ENCODE assay signal across 29 cellular contexts in the genomic region with DNA sequence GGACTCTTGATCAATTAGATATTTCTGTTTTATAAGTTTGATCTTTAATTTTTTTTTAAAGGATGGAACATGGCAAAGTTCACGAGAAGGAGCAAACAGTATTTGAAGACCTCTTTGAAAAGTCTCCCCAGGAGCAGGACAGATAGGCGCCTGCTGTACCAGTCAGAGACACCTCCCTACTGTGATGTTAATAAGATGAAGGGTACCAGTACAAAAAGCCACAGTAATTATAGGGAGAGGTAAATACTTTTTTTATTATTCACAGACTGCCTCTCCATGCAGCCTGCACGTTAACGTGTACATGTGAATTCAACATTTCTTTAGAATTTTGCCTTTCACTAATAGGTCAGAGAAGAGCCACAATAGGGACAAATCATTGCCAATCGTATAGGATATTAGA.
"Had no signal": no experiment of that assay in that cellular context is flagged by ENCODE, and none has a peak within 500 bp of the region (broad histone marks: within the 10 kb centered on the region; RNA-seq: fewer than 3 reads in every experiment).

No MANE protein-coding gene starts in this region.

- H3K4me3 ChIP-seq: coronary artery, dorsolateral prefrontal cortex, pancreas, prostate gland, skin epidermis, thoracic aorta, uterus had no signal

- H3K27ac ChIP-seq: brain microvascular endothelial cell, coronary artery, dorsolateral prefrontal cortex, pancreas, prostate gland, skin epidermis, thoracic aorta, uterus, WERI-Rb-1 had no signal

- DNase-seq: activated CD4-positive, alpha-beta T cell treated with anti-CD3 and anti-CD28 coated beads for 48 hours; activated CD4-positive, alpha-beta T cell treated with anti-CD3 and anti-CD28 coated beads, Interleukin-2, amount 50 U/mL, for 48 hours; activated gamma-delta T cell treated with Interleukin-2 at 50 U/mL for 16 hours; activated naive CD4-positive, alpha-beta T cell treated with anti-CD3 and anti-CD28 coated beads, Interleukin-2, amount 50 U/mL, for 16 hours; activated T-cell treated with anti-CD3 and anti-CD28 coated beads, Interleukin-2, amount 50 U/mL, for 4 hours; amniotic stem cell; brain microvascular endothelial cell; dorsolateral prefrontal cortex; effector memory CD4-positive, alpha-beta T cell; islet precursor cell; left cardiac atrium; mammary epithelial cell; naive B cell; nephron progenitor cell; pancreas; retina; stimulated activated CD4-positive, alpha-beta T cell treated with anti-CD3 and anti-CD28 coated beads, Interleukin-12 subunit alpha, Interleukin-12 subunit beta, amount 100 ng/mL, for 4 hours; stimulated activated CD4-positive, alpha-beta T cell treated with anti-CD3 and anti-CD28 coated beads, Interleukin-4, amount 100 ng/mL, for 24 hours; uterus; WERI-Rb-1 had no signal

- ATAC-seq: activated CD4-positive, CD25-positive, alpha-beta regulatory T cell treated with anti-CD3 and anti-CD28 coated beads, Interleukin-2, amount 50 U/mL, for 24 hours; activated T-cell treated with anti-CD3 and anti-CD28 coated beads, Interleukin-2, amount 50 U/mL, for 4 hours; activated T-helper 17 cell treated with anti-CD3 and anti-CD28 coated beads, Interleukin-2, amount 50 U/mL, for 72 hours; left cardiac atrium; pancreas; sciatic nerve; stimulated activated effector memory CD8-positive, alpha-beta T cell treated with anti-CD3 and anti-CD28 coated beads, Interleukin-12 subunit alpha, Interleukin-12 subunit beta, amount 100 ng/mL, for 72 hours had no signal

- H3K4me1 ChIP-seq: prostate gland, uterus had no signal

- FAIRE-seq: astrocyte, pancreas had no signal

- H3K36me3 ChIP-seq: brain microvascular endothelial cell, pancreas, prostate gland, thoracic aorta, uterus, WERI-Rb-1 had no signal

- H3K9me3 ChIP-seq: pancreas, prostate gland, thoracic aorta, uterus had no signal

- H3K27me3 ChIP-seq: brain microvascular endothelial cell, dorsolateral prefrontal cortex, pancreas, uterus had no signal
